Comparison of ENCODE assay signal across 15 cellular contexts in genomic region chr4:67035501-67035900, GRCh38.
DNase-seq lines count a peak whose midpoint lies in the region; ATAC-seq and TF ChIP-seq lines count a peak whose summit lies in the region.
"Had no signal": no experiment of that assay in that cellular context is flagged by ENCODE, and none has a peak within 500 bp of the region (broad histone marks: within the 10 kb centered on the region; RNA-seq: fewer than 3 reads in every experiment).

No MANE protein-coding gene starts in this region.

- peak; percentile 74 for ATAC-seq in sciatic nerve
- no peak for ATAC-seq in HG02884 (IDR thresholded peaks at IDR 0.05; ENCODE audit: unreplicated experiment)
- ATAC-seq in mucosa of descending colon, result no peak
- ATAC-seq: body of pancreas, left lung had no signal

- no peaks in the 10 kb centered on the region for H3K9me3 ChIP-seq in mucosa of descending colon
- H3K9me3 ChIP-seq: body of pancreas, left lung had no signal

- no peak overlapping the region for H3K4me3 ChIP-seq in epithelial cell of proximal tubule (ENCODE audit: low read depth, low read length)
- H3K4me3 ChIP-seq in mucosa of descending colon, result no peak overlapping the region
- H3K4me3 ChIP-seq: body of pancreas, left lung had no signal

- DNase-seq in DMS 273 (lab: John Stamatoyannopoulos, UW; ENCODE audit: unreplicated experiment) (peak; percentile 33), DMS 273 treated with DMSO at 0.1 percent for 48 hours (lab: John Stamatoyannopoulos, UW) (no peak), RWPE1 (ENCODE audit: low spot score) (peak; percentile 25), epithelial cell of proximal tubule (ENCODE audit: low read depth) (peak; percentile 9), sciatic nerve (ENCODE audit: low spot score) (no peak), mucosa of descending colon (no peak), NCI-H2107 treated with DMSO at 0.1 percent for 48 hours (lab: John Stamatoyannopoulos, UW; ENCODE audit: unreplicated experiment) (no peak)
- DNase-seq: body of pancreas; DND-41; left lung; NCI-H1417; stimulated activated CD4-positive, alpha-beta T cell treated with anti-CD3 and anti-CD28 coated beads, Interleukin-4, amount 100 ng/mL, for 4 hours had no signal

- TF ChIP-seq CTCF in RWPE1 (conservative IDR thresholded peaks at IDR 0.05; ENCODE audit: low read depth) (no peak), epithelial cell of proximal tubule (conservative IDR thresholded peaks at IDR 0.05; ENCODE audit: low read depth, low read length) (no peak), mucosa of descending colon (IDR thresholded peaks at IDR 0.05) (no peak)

- intact Hi-C loops in sciatic nerve (cut with DNase I), result no loop called here
- intact Hi-C loops in mucosa of descending colon (cut with DNase I, micrococcal nuclease), result no loop called here

- H3K4me1 ChIP-seq in mucosa of descending colon (ENCODE audit: low read depth), result no peaks in the 10 kb centered on the region
- H3K4me1 ChIP-seq: body of pancreas, parathyroid adenoma had no signal

- H3K36me3 ChIP-seq in mucosa of descending colon (ENCODE audit: low read depth), result no peaks in the 10 kb centered on the region
- H3K36me3 ChIP-seq: left lung had no signal

- CTCF ChIA-PET in RWPE1 (lab: Yijun Ruan, JAX), result interaction anchor here (0.6 kb wide), 1 partner anchor 191 kb away, joined by 3 read pairs; no protein-coding TSS in a partner anchor

- no peak overlapping the region for H3K27ac ChIP-seq in RWPE1
- H3K27ac ChIP-seq: 22Rv1, body of pancreas, left lung, parathyroid adenoma had no signal

- POLR2A ChIA-PET in RWPE1 (lab: Yijun Ruan, JAX; ENCODE audit: low non-redundant PET), result no interaction called here

Comparison
In these comparisons a context has a peak if more than half of its experiments do, and no peak if none do; other contexts are left out.
1. DNase-seq: peak in DMS 273 (single experiment), RWPE1 (single experiment) and epithelial cell of proximal tubule (single experiment); none in DMS 273 treated with DMSO at 0.1 percent for 48 hours (single experiment), sciatic nerve (single experiment), mucosa of descending colon (0 of 3) and NCI-H2107 treated with DMSO at 0.1 percent for 48 hours (single experiment).